In the genomic region with DNA sequence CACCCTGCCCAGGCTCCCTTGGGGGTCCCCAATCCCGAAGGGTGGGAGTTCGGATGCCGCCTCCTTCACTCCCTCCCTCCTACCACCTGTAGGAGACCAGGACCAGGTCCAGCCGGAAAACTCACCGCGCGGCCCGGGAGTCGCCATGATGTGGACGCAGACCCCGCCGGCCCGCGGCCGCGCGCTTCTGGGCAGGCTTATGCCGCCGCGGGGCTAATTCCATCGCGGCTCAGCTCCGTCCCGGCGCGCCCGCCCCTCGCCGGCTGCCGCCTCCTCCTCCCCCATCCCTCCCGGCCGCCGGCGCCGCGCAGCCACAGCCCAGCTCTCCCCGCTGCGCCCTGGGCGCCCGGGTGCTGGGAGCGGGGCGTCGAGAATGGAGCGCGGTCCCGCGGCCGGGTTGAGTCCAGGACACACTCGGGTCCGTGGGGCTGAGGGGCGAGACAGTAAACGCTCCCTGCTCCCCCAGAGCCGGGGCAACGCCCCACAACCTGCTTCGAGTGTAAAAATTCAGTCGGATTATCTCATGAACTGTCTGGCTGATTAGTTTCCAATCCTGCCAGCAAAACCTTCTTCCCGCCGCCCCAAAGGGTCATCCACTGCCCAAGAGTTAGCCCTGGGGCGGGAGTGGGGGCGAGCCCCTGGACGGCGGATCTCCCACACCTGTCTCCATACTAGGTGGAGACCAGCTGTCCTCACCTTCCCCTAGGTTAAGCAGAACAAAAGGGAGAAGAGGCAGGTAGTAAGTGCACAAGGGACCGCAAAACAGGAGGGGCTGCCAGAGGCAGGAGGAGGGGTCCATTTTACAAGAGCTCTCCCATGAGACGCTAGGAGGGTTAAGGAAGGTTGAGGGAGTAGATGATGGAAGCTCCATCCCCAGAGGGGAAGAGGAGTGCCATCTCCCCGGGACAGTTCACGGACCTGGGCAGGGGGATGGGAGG, we compare ENCODE assay signal across 1 cellular context.
TF ChIP-seq lines count a peak whose summit lies in the region.

A gene (minus strand): TSS at position 189 of the 938 bp plus-strand sequence. CDS start 42 bp downstream, at position 147.

TF ChIP-seq in HEK293, 187 proteins besides CTCF, POLR2A, EP300 and RAD21 (continued from another document):
- TF ChIP-seq ZNF561 (tag by site-specific recombination; IDR thresholded peaks at IDR 0.05; ENCODE audit: borderline replicate concordance) (no peak), RBAK (tag by site-specific recombination; IDR thresholded peaks at IDR 0.05) (no peak), ZBTB8A (tag by site-specific recombination; IDR thresholded peaks at IDR 0.05) (peak; percentile 80), ZNF138 (tag by site-specific recombination; IDR thresholded peaks at IDR 0.05; ENCODE audit: borderline replicate concordance) (no peak), SCRT1 (tag by site-specific recombination; IDR thresholded peaks at IDR 0.05; ENCODE audit: borderline replicate concordance) (0 out of 2 replicates have a peak, but pooled peaks have one; percentile 21), ZNF155 (tag by site-specific recombination; IDR thresholded peaks at IDR 0.05) (no peak), IKZF3 (tag by site-specific recombination; IDR thresholded peaks at IDR 0.05) (peak; percentile 53; the same call in 1 of the 2 replicates), YY2 (tag by site-specific recombination; IDR thresholded peaks at IDR 0.05) (peak; percentile 67), PRDM1 (tag by site-specific recombination; IDR thresholded peaks at IDR 0.05) (no peak), ZNF600 (tag by site-specific recombination; IDR thresholded peaks at IDR 0.05) (0 out of 2 replicates have a peak, but pooled peaks have one; percentile 42), GLIS1 (tag by site-specific recombination; IDR thresholded peaks at IDR 0.05) (peak; percentile 44; the same call in 1 of the 2 replicates), YY1 (tag by site-specific recombination; IDR thresholded peaks at IDR 0.05) (peak; percentile 61; the same call in 1 of the 2 replicates), GLI4 (tag by site-specific recombination; IDR thresholded peaks at IDR 0.05) (no peak), ZNF174 (tag by site-specific recombination; IDR thresholded peaks at IDR 0.05) (no peak), ZBTB21 (tag by site-specific recombination; IDR thresholded peaks at IDR 0.05) (no peak), SP2 (tag by site-specific recombination; IDR thresholded peaks at IDR 0.05) (peak; percentile 28; the same call in 1 of the 2 replicates), ZNF239 (tag by site-specific recombination; IDR thresholded peaks at IDR 0.05) (no peak), GLIS2 (tag by site-specific recombination; IDR thresholded peaks at IDR 0.05) (peak; percentile 62), ZNF335 (tag by site-specific recombination; conservative IDR thresholded peaks at IDR 0.05) (peak; percentile 11; the same call in 1 of the 2 replicates), OVOL3 (tag by site-specific recombination; IDR thresholded peaks at IDR 0.05) (no peak), SP3 (tag by site-specific recombination; IDR thresholded peaks at IDR 0.05) (0 out of 2 replicates have a peak, but pooled peaks have one; percentile 33), ZNF132 (tag by site-specific recombination; IDR thresholded peaks at IDR 0.05; ENCODE audit: borderline replicate concordance) (no peak), ZSCAN30 (tag by site-specific recombination; IDR thresholded peaks at IDR 0.05) (0 out of 2 replicates have a peak, but pooled peaks have one; percentile 22), ZNF366 (tag by site-specific recombination; conservative IDR thresholded peaks at IDR 0.05) (0 out of 2 replicates have a peak, but pooled peaks have one; percentile 20), HOXC10 (CRISPR knock-in tag; IDR thresholded peaks at IDR 0.05) (no peak), ZBTB20 (tag by site-specific recombination; IDR thresholded peaks at IDR 0.05) (peak; percentile 64), SCRT2 (tag by site-specific recombination; IDR thresholded peaks at IDR 0.05) (peak; percentile 93), ZNF747 (tag by site-specific recombination; IDR thresholded peaks at IDR 0.05) (no peak), ZNF530 (tag by site-specific recombination; IDR thresholded peaks at IDR 0.05; ENCODE audit: low read depth) (no peak), ZNF2 (tag by site-specific recombination; IDR thresholded peaks at IDR 0.05) (no peak), KLF8 (tag by site-specific recombination; IDR thresholded peaks at IDR 0.05) (peak; percentile 6; the same call in 1 of the 2 replicates)
- TF ChIP-seq, protein P1, sequence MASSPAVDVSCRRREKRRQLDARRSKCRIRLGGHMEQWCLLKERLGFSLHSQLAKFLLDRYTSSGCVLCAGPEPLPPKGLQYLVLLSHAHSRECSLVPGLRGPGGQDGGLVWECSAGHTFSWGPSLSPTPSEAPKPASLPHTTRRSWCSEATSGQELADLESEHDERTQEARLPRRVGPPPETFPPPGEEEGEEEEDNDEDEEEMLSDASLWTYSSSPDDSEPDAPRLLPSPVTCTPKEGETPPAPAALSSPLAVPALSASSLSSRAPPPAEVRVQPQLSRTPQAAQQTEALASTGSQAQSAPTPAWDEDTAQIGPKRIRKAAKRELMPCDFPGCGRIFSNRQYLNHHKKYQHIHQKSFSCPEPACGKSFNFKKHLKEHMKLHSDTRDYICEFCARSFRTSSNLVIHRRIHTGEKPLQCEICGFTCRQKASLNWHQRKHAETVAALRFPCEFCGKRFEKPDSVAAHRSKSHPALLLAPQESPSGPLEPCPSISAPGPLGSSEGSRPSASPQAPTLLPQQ (tag by site-specific recombination; IDR thresholded peaks at IDR 0.05): 0 out of 2 replicates have a peak, but pooled peaks have one; percentile 21
- TF ChIP-seq, protein P2, sequence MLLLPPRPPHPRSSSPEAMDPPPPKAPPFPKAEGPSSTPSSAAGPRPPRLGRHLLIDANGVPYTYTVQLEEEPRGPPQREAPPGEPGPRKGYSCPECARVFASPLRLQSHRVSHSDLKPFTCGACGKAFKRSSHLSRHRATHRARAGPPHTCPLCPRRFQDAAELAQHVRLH (tag by site-specific recombination; IDR thresholded peaks at IDR 0.05): no peak
- TF ChIP-seq, protein P3, sequence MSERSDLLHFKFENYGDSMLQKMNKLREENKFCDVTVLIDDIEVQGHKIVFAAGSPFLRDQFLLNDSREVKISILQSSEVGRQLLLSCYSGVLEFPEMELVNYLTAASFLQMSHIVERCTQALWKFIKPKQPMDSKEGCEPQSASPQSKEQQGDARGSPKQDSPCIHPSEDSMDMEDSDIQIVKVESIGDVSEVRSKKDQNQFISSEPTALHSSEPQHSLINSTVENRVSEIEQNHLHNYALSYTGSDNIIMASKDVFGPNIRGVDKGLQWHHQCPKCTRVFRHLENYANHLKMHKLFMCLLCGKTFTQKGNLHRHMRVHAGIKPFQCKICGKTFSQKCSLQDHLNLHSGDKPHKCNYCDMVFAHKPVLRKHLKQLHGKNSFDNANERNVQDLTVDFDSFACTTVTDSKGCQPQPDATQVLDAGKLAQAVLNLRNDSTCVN (tag by site-specific recombination; optimal IDR thresholded peaks at IDR 0.05): peak; percentile 71
- TF ChIP-seq, protein P4, sequence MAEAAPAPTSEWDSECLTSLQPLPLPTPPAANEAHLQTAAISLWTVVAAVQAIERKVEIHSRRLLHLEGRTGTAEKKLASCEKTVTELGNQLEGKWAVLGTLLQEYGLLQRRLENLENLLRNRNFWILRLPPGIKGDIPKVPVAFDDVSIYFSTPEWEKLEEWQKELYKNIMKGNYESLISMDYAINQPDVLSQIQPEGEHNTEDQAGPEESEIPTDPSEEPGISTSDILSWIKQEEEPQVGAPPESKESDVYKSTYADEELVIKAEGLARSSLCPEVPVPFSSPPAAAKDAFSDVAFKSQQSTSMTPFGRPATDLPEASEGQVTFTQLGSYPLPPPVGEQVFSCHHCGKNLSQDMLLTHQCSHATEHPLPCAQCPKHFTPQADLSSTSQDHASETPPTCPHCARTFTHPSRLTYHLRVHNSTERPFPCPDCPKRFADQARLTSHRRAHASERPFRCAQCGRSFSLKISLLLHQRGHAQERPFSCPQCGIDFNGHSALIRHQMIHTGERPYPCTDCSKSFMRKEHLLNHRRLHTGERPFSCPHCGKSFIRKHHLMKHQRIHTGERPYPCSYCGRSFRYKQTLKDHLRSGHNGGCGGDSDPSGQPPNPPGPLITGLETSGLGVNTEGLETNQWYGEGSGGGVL (tag by site-specific recombination; IDR thresholded peaks at IDR 0.05): peak; percentile 25
- TF ChIP-seq, protein P5, sequence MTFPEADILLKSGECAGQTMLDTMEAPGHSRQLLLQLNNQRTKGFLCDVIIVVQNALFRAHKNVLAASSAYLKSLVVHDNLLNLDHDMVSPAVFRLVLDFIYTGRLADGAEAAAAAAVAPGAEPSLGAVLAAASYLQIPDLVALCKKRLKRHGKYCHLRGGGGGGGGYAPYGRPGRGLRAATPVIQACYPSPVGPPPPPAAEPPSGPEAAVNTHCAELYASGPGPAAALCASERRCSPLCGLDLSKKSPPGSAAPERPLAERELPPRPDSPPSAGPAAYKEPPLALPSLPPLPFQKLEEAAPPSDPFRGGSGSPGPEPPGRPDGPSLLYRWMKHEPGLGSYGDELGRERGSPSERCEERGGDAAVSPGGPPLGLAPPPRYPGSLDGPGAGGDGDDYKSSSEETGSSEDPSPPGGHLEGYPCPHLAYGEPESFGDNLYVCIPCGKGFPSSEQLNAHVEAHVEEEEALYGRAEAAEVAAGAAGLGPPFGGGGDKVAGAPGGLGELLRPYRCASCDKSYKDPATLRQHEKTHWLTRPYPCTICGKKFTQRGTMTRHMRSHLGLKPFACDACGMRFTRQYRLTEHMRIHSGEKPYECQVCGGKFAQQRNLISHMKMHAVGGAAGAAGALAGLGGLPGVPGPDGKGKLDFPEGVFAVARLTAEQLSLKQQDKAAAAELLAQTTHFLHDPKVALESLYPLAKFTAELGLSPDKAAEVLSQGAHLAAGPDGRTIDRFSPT (tag by site-specific recombination; IDR thresholded peaks at IDR 0.05): no peak
TF ChIP-seq in HEK293: peak in this region for 21.
